ENCODE assay signal across 24 cellular contexts in genomic region chr13:33080962-33081655, GRCh38.
DNase-seq lines count a peak whose midpoint lies in the region; ATAC-seq and TF ChIP-seq lines count a peak whose summit lies in the region.
"Had no signal": no experiment of that assay in that cellular context is flagged by ENCODE, and none has a peak within 500 bp of the region (broad histone marks: within the 10 kb centered on the region; RNA-seq: fewer than 3 reads in every experiment).

No MANE protein-coding gene starts in this region.

- CTCF ChIA-PET in PC-9 (lab: Charles Lee): no interaction called here

- no peaks in the 10 kb centered on the region for H3K9me3 Mint-ChIP-seq in endothelial cell (ENCODE audit: unreplicated experiment)
- H3K9me3 Mint-ChIP-seq: activated CD4-positive, alpha-beta memory T cell treated with anti-CD3 and anti-CD28 coated beads, Interleukin-2, amount 10 ng/mL, durations not matched to agents 7 days and 5 days; activated naive CD4-positive, alpha-beta T cell treated with anti-CD3 and anti-CD28 coated beads, Interleukin-2, amount 10 ng/mL, durations not matched to agents 7 days and 5 days; activated T-cell treated with anti-CD3 and anti-CD28 coated beads, Interleukin-2, amount 50 U/mL, for 24 hours; T-helper 1 cell treated with Interleukin-12 subunit alpha and Interleukin-12 subunit beta and Interleukin-4 antibody, amounts not matched to agents 30 μg/mL and 1 μg/mL, for 36 hours; WTC11 had no signal

- H3K36me3 ChIP-seq in PC-9 (ENCODE audit: low read depth) (no peaks in the 10 kb centered on the region), fibroblast of lung (ENCODE audit: control insufficient read depth, insufficient read depth, low read length) (no peaks in the 10 kb centered on the region)
- H3K36me3 ChIP-seq: heart right ventricle, tibial artery had no signal

- H3K27ac ChIP-seq in PC-9 (no peak overlapping the region), fibroblast of lung (ENCODE audit: insufficient read depth, low read length) (no peak overlapping the region)
- H3K27ac ChIP-seq: heart right ventricle, tibial artery had no signal

- no peak overlapping the region for H3K27ac Mint-ChIP-seq in endothelial cell (ENCODE audit: unreplicated experiment)
- H3K27ac Mint-ChIP-seq: activated CD4-positive, alpha-beta memory T cell treated with anti-CD3 and anti-CD28 coated beads, Interleukin-2, amount 10 ng/mL, durations not matched to agents 7 days and 5 days; activated naive CD4-positive, alpha-beta T cell treated with anti-CD3 and anti-CD28 coated beads, Interleukin-2, amount 10 ng/mL, durations not matched to agents 7 days and 5 days; activated T-cell treated with anti-CD3 and anti-CD28 coated beads, Interleukin-2, amount 50 U/mL, for 24 hours; stimulated activated naive B cell treated with anti-CD40 and anti-IgM and Interleukin-4, amounts not matched to agents 10 μg/mL and 1 μg/mL and 100 μg/mL, for 72 hours; T-helper 1 cell treated with Interleukin-12 subunit alpha and Interleukin-12 subunit beta and Interleukin-4 antibody, amounts not matched to agents 30 μg/mL and 1 μg/mL, for 36 hours; WTC11 had no signal

- ATAC-seq in GM21367 (IDR thresholded peaks at IDR 0.05; ENCODE audit: unreplicated experiment): no peak
- ATAC-seq: heart right ventricle; stimulated activated naive B cell treated with anti-CD40 and anti-IgM and Interleukin-4, amounts not matched to agents 10 μg/mL and 1 μg/mL and 100 μg/mL, for 72 hours; WTC11 had no signal

- H3K4me1 Mint-ChIP-seq in endothelial cell (ENCODE audit: unreplicated experiment): peaks cover 15% of the 10 kb centered on the region
- H3K4me1 Mint-ChIP-seq: activated naive CD4-positive, alpha-beta T cell treated with anti-CD3 and anti-CD28 coated beads, Interleukin-2, amount 10 ng/mL, durations not matched to agents 7 days and 5 days; WTC11 had no signal

- H3K27me3 ChIP-seq in PC-9 (ENCODE audit: insufficient read depth, low read depth) (no peaks in the 10 kb centered on the region), fibroblast of lung (ENCODE audit: control insufficient read depth, insufficient read depth, low read length) (no peaks in the 10 kb centered on the region)
- H3K27me3 ChIP-seq: heart right ventricle, tibial artery had no signal

- H3K4me2 ChIP-seq in PC-9 (no peak overlapping the region), fibroblast of lung (ENCODE audit: extremely low read depth, insufficient read depth, low read length) (no peak overlapping the region)

- H3K36me3 Mint-ChIP-seq in endothelial cell (ENCODE audit: low read depth, unreplicated experiment): no peaks in the 10 kb centered on the region
- H3K36me3 Mint-ChIP-seq: activated naive CD4-positive, alpha-beta T cell treated with anti-CD3 and anti-CD28 coated beads, Interleukin-2, amount 10 ng/mL, durations not matched to agents 7 days and 5 days; CD14-positive monocyte; stimulated activated naive B cell treated with anti-CD40 and anti-IgM and Interleukin-4, amounts not matched to agents 10 μg/mL and 1 μg/mL and 100 μg/mL, for 72 hours; WTC11 had no signal

- H3K27me3 Mint-ChIP-seq in endothelial cell (ENCODE audit: unreplicated experiment): peaks cover 1% of the 10 kb centered on the region

- H3K4me3 ChIP-seq in PC-9 (no peak overlapping the region), fibroblast of lung (replicated peaks in 1 of 4; ENCODE audit: control extremely low read depth in 1 of 4, insufficient read depth in 1 of 4, low read depth in 3 of 4, low read length in 4 of 4) (no peak overlapping the region), skeletal muscle cell (ENCODE audit: low read depth, low read length) (no peak overlapping the region)
- H3K4me3 ChIP-seq: heart right ventricle, lung, tibial artery had no signal

- no TSS peak for BruUV-seq in PC-9 (replicated peaks; lab: Mats Ljungman, UMichigan)

- no peaks in the 10 kb centered on the region for H3F3A ChIP-seq in PC-9 (ENCODE audit: insufficient read depth, low read depth)

- H3K9me2 ChIP-seq in PC-9 (ENCODE audit: insufficient read depth): 0 out of 2 replicates have a peak, but pooled peaks cover 4% of the 10 kb centered on the region

- TF ChIP-seq CTCF in PC-9 (conservative IDR thresholded peaks at IDR 0.05) (no peak), fibroblast of lung (conservative IDR thresholded peaks at IDR 0.05 in 1 of 2, IDR thresholded peaks at IDR 0.05 in 1 of 2; ENCODE audit: low read depth in 1 of 2, low read length in 2 of 2) (no peak), endothelial cell (IDR thresholded peaks at IDR 0.05; ENCODE audit: unreplicated experiment) (no peak)

- H3K4me3 Mint-ChIP-seq in endothelial cell (ENCODE audit: unreplicated experiment): no peak overlapping the region
- H3K4me3 Mint-ChIP-seq: activated CD4-positive, alpha-beta memory T cell treated with anti-CD3 and anti-CD28 coated beads, Interleukin-2, amount 10 ng/mL, durations not matched to agents 7 days and 5 days; activated naive CD4-positive, alpha-beta T cell treated with anti-CD3 and anti-CD28 coated beads, Interleukin-2, amount 10 ng/mL, durations not matched to agents 7 days and 5 days; activated T-cell treated with anti-CD3 and anti-CD28 coated beads, Interleukin-2, amount 50 U/mL, for 24 hours; CD14-positive monocyte; stimulated activated naive B cell treated with anti-CD40 and anti-IgM and Interleukin-4, amounts not matched to agents 10 μg/mL and 1 μg/mL and 100 μg/mL, for 72 hours; T-helper 1 cell treated with Interleukin-12 subunit alpha and Interleukin-12 subunit beta and Interleukin-4 antibody, amounts not matched to agents 30 μg/mL and 1 μg/mL, for 36 hours; WTC11 had no signal

- 0 out of 2 replicates have a peak overlapping the region, but pooled peaks have one; percentile 45 for H2AFZ ChIP-seq in PC-9
- H2AFZ ChIP-seq in fibroblast of lung (ENCODE audit: low read length): peak overlapping the region; percentile 10

- H4K20me1 ChIP-seq in PC-9 (ENCODE audit: insufficient read depth) (no peaks in the 10 kb centered on the region), fibroblast of lung (ENCODE audit: control insufficient read depth, extremely low read depth, insufficient read depth, low read length) (no peaks in the 10 kb centered on the region)

- H3K9me3 ChIP-seq in PC-9 (ENCODE audit: insufficient read depth, low read depth) (no peaks in the 10 kb centered on the region), fibroblast of lung (ENCODE audit: control insufficient read depth, insufficient read depth, low read depth, low read length) (no peaks in the 10 kb centered on the region)
- H3K9me3 ChIP-seq: heart right ventricle, tibial artery had no signal

- H3K79me2 ChIP-seq in PC-9 (ENCODE audit: low read depth) (no peaks in the 10 kb centered on the region), fibroblast of lung (ENCODE audit: control insufficient read depth, insufficient read depth, low read length) (no peaks in the 10 kb centered on the region)

- H3K4me1 ChIP-seq in PC-9 (replicated peaks; ENCODE audit: insufficient read depth): 0 out of 2 replicates have a peak, but pooled peaks cover 4% of the 10 kb centered on the region
- H3K4me1 ChIP-seq in fibroblast of lung (ENCODE audit: control insufficient read depth, extremely low read depth, insufficient read depth, low read length): no peaks in the 10 kb centered on the region
- H3K4me1 ChIP-seq: tibial artery had no signal

- no peak overlapping the region for H3K9ac ChIP-seq in fibroblast of lung (ENCODE audit: insufficient read depth, low read length)

- POLR2A ChIA-PET in PC-9 (lab: Charles Lee; ENCODE audit: unreplicated experiment): no interaction called here

- DNase-seq in NCI-H2107 treated with DMSO at 0.1 percent for 48 hours (lab: John Stamatoyannopoulos, UW; ENCODE audit: unreplicated experiment): peak; percentile 5
- DNase-seq in NCI-H2107 (lab: John Stamatoyannopoulos, UW): no peak
- DNase-seq in PC-9: no peak
- peak in 1 of 2 donors; percentile 15 for DNase-seq in fibroblast of lung (ENCODE audit: low read depth in 2 of 2)
- peak; percentile 34 for DNase-seq in skeletal muscle cell (ENCODE audit: low read depth)
- DNase-seq in endothelial cell (ENCODE audit: low spot score): no peak
- no peak for DNase-seq in GDM1 (lab: John Stamatoyannopoulos, UW)
- DNase-seq: activated CD4-positive, alpha-beta memory T cell treated with anti-CD3 and anti-CD28 coated beads, Interleukin-2, amount 10 ng/mL, durations not matched to agents 7 days and 5 days; activated naive CD4-positive, alpha-beta T cell treated with anti-CD3 and anti-CD28 coated beads, Interleukin-2, amount 10 ng/mL, durations not matched to agents 7 days and 5 days; activated T-cell treated with anti-CD3 and anti-CD28 coated beads, Interleukin-2, amount 50 U/mL, for 24 hours; dermis blood vessel endothelial cell; DMS153; erythroblast; GOT3; heart right ventricle; NCI-H187 treated with DMSO at 0.1 percent for 48 hours; NCI-H524; stimulated activated naive B cell treated with anti-CD40 and anti-IgM and Interleukin-4, amounts not matched to agents 10 μg/mL and 1 μg/mL and 100 μg/mL, for 72 hours; tibial artery had no signal

- intact Hi-C loops in PC-9 (cut with micrococcal nuclease; ENCODE audit: unreplicated experiment): no loop called here

Comparison
In these comparisons a context has a peak if more than half of its experiments do, and no peak if none do; other contexts are left out.
1. DNase-seq: peak in NCI-H2107 treated with DMSO at 0.1 percent for 48 hours (single experiment) and skeletal muscle cell (single experiment); none in NCI-H2107 (single experiment), PC-9 (0 of 2), endothelial cell (single experiment) and GDM1 (single experiment).